In genomic region chr12:50514526-50515276, GRCh38 we compare ENCODE assay signal across 11 cellular contexts. TPM values are rescaled to one million over a fixed set of nuclear protein-coding genes. Genes with fewer than 3 reads are reported as not detected.
A peak's percentile ranks its signal among the peaks of the same experiment; 100 is the strongest.
DNase-seq lines count a peak whose midpoint lies in the region; ATAC-seq and TF ChIP-seq lines count a peak whose summit lies in the region.
"Had no signal": no experiment of that assay in that cellular context is flagged by ENCODE, and none has a peak within 500 bp of the region (broad histone marks: within the 10 kb centered on the region; RNA-seq: fewer than 3 reads in every experiment).

No MANE protein-coding gene starts in this region.

- H3K4me2 ChIP-seq in OCI-LY1 (ENCODE audit: low read length) = peak overlapping the region; percentile 22; the same call in 1 of the 2 replicates

- H3K9me3 Mint-ChIP-seq in stimulated activated naive CD8-positive, alpha-beta T cell treated with anti-CD3 and anti-CD28 coated beads, Interleukin-15, Interleukin-2, amounts not matched to agents 100 ng/mL and 50 ng/mL, for 24 hours = no peaks in the 10 kb centered on the region
- no peaks in the 10 kb centered on the region for H3K9me3 Mint-ChIP-seq in MCF 10A (ENCODE audit: unreplicated experiment)
- H3K9me3 Mint-ChIP-seq: HFFc6 had no signal

- TF ChIP-seq CTCF in OCI-LY1 (IDR thresholded peaks at IDR 0.05; ENCODE audit: low read length) (no peak), MCF 10A (IDR thresholded peaks at IDR 0.05; ENCODE audit: unreplicated experiment) (no peak)

- intact Hi-C loops in MCF 10A (cut with micrococcal nuclease) = no loop called here

- POLR2A ChIA-PET in MCF 10A (lab: Yijun Ruan, JAX) = interaction anchor here (0.7 to 1.0 kb wide), 2 partner anchors 13 to 140 kb away, joined by 3 to 4 read pairs; no protein-coding TSS in a partner anchor

- no peaks in the 10 kb centered on the region for H3K27me3 Mint-ChIP-seq in stimulated activated naive CD8-positive, alpha-beta T cell treated with anti-CD3 and anti-CD28 coated beads, Interleukin-15, Interleukin-2, amounts not matched to agents 100 ng/mL and 50 ng/mL, for 24 hours
- no peaks in the 10 kb centered on the region for H3K27me3 Mint-ChIP-seq in MCF 10A (ENCODE audit: insufficient read depth, unreplicated experiment)

- no peaks in the 10 kb centered on the region for H3K9me3 ChIP-seq in OCI-LY1 (ENCODE audit: low read length)
- H3K9me3 ChIP-seq in effector memory CD4-positive, alpha-beta T cell (ENCODE audit: control insufficient read depth, low read length) = no peaks in the 10 kb centered on the region

- H3K9me2 ChIP-seq in OCI-LY1 (ENCODE audit: low read depth, low read length) = no peaks in the 10 kb centered on the region

- H3K27me3 ChIP-seq in OCI-LY1 (ENCODE audit: insufficient read depth, low read length) = no peaks in the 10 kb centered on the region
- H3K27me3 ChIP-seq in effector memory CD4-positive, alpha-beta T cell (replicated peaks; ENCODE audit: control insufficient read depth, insufficient read depth, low read length, poor library complexity, severe bottlenecking) = no peaks in the 10 kb centered on the region

- peaks cover 6% of the 10 kb centered on the region for H3K36me3 Mint-ChIP-seq in stimulated activated naive CD8-positive, alpha-beta T cell treated with anti-CD3 and anti-CD28 coated beads, Interleukin-15, Interleukin-2, amounts not matched to agents 100 ng/mL and 50 ng/mL, for 24 hours (ENCODE audit: low read depth)
- H3K36me3 Mint-ChIP-seq in MCF 10A (ENCODE audit: insufficient read depth, unreplicated experiment) = peaks cover 7% of the 10 kb centered on the region

- peak overlapping the region; percentile 78 for H3K27ac Mint-ChIP-seq in stimulated activated naive CD8-positive, alpha-beta T cell treated with anti-CD3 and anti-CD28 coated beads, Interleukin-15, Interleukin-2, amounts not matched to agents 100 ng/mL and 50 ng/mL, for 24 hours
- no peak overlapping the region for H3K27ac Mint-ChIP-seq in MCF 10A (ENCODE audit: low read depth, unreplicated experiment)
- H3K27ac Mint-ChIP-seq: HFFc6 had no signal

- no peak overlapping the region for H3K4me3 Mint-ChIP-seq in stimulated activated naive CD8-positive, alpha-beta T cell treated with anti-CD3 and anti-CD28 coated beads, Interleukin-15, Interleukin-2, amounts not matched to agents 100 ng/mL and 50 ng/mL, for 24 hours
- no peak overlapping the region for H3K4me3 Mint-ChIP-seq in MCF 10A (ENCODE audit: unreplicated experiment)
- H3K4me3 Mint-ChIP-seq: HFFc6 had no signal

- BruUV-seq in MCF 10A (replicated peaks; lab: Mats Ljungman, UMichigan) = no TSS peak

- peak overlapping the region; percentile 24 for H3K27ac ChIP-seq in OCI-LY1 (ENCODE audit: low read depth, low read length, poor library complexity, severe bottlenecking)
- peak overlapping the region; percentile 40 for H3K27ac ChIP-seq in effector memory CD4-positive, alpha-beta T cell (ENCODE audit: insufficient read depth, low read length, poor library complexity, severe bottlenecking)

- H3K4me3 ChIP-seq in OCI-LY1 (ENCODE audit: low read depth, low read length, poor library complexity, severe bottlenecking) = no peak overlapping the region
- peak overlapping the region; percentile 8 for H3K4me3 ChIP-seq in effector memory CD4-positive, alpha-beta T cell (ENCODE audit: insufficient read depth, low read depth, low read length, poor library complexity, severe bottlenecking)

- no peaks in the 10 kb centered on the region for H4K20me1 ChIP-seq in OCI-LY1 (ENCODE audit: insufficient read depth, low read length)

- no peak for ATAC-seq in stimulated activated naive CD8-positive, alpha-beta T cell treated with anti-CD3 and anti-CD28 coated beads, Interleukin-15, Interleukin-2, amounts not matched to agents 100 U/mL and 50 U/mL, for 24 hours
- no peak for ATAC-seq in HG03439 (IDR thresholded peaks at IDR 0.05; ENCODE audit: unreplicated experiment)

- H3F3A ChIP-seq in OCI-LY1 (ENCODE audit: insufficient read depth, low read length) = peaks cover 4% of the 10 kb centered on the region; the same call in 1 of the 2 replicates

- H3K4me1 ChIP-seq in OCI-LY1 (ENCODE audit: insufficient read depth, low read length, severe bottlenecking) = peaks cover 34% of the 10 kb centered on the region
- peaks cover 56% of the 10 kb centered on the region for H3K4me1 ChIP-seq in effector memory CD4-positive, alpha-beta T cell (ENCODE audit: control insufficient read depth, insufficient read depth, low read length, poor library complexity, severe bottlenecking)

- H3K9ac ChIP-seq in OCI-LY1 (ENCODE audit: low read length) = no peak overlapping the region

- no peak for DNase-seq in stimulated activated naive CD8-positive, alpha-beta T cell treated with anti-CD3 and anti-CD28 coated beads, Interleukin-15, Interleukin-2, amounts not matched to agents 100 U/mL and 50 U/mL, for 24 hours
- DNase-seq in effector memory CD4-positive, alpha-beta T cell = no peak
- no peak for DNase-seq in stimulated activated CD4-positive, alpha-beta T cell treated with anti-CD3 and anti-CD28 coated beads, Interleukin-4, amount 100 ng/mL, for 4 hours
- DNase-seq in MCF 10A (ENCODE audit: unreplicated experiment) = no peak
- DNase-seq in NCI-H82 treated with DMSO at 0.1 percent for 48 hours (lab: John Stamatoyannopoulos, UW; ENCODE audit: unreplicated experiment) = no peak
- DNase-seq: activated gamma-delta T cell, HFFc6, NCI-H2227 treated with DMSO at 0.1 percent for 48 hours had no signal

- 0 out of 2 replicates have a peak, but pooled peaks cover 10% of the 10 kb centered on the region for H3K79me2 ChIP-seq in OCI-LY1 (ENCODE audit: insufficient read depth, low read length)

- H2AFZ ChIP-seq in OCI-LY1 (ENCODE audit: low read length) = no peak overlapping the region

- CTCF ChIA-PET in MCF 10A (lab: Yijun Ruan, JAX) = interaction anchor here (0.8 to 1.6 kb wide), 2 partner anchors 11 to 403 kb away, joined by 3 to 4 read pairs; partner anchors contain the start of gene COX14

- H3K4me1 Mint-ChIP-seq in stimulated activated naive CD8-positive, alpha-beta T cell treated with anti-CD3 and anti-CD28 coated beads, Interleukin-15, Interleukin-2, amounts not matched to agents 100 ng/mL and 50 ng/mL, for 24 hours (ENCODE audit: low read depth) = peaks cover 45% of the 10 kb centered on the region
- H3K4me1 Mint-ChIP-seq in MCF 10A (ENCODE audit: insufficient read depth, unreplicated experiment) = peaks cover 11% of the 10 kb centered on the region

- no peaks in the 10 kb centered on the region for H3K36me3 ChIP-seq in OCI-LY1 (ENCODE audit: insufficient read depth, low read length)
- H3K36me3 ChIP-seq in effector memory CD4-positive, alpha-beta T cell (ENCODE audit: control insufficient read depth, insufficient read depth, low read length) = no peaks in the 10 kb centered on the region

RNA-seq across cellular contexts. Expression of gene DIP2B, which starts 9.9 kb away (rescaled TPM):
- 18.8 and 19.0 TPM in 2 replicates for total RNA-seq in MCF 10A (2022)
